ENCODE assay signal across 9 cellular contexts in genomic region chr11:96235725-96236124, GRCh38.
DNase-seq lines count a peak whose midpoint lies in the region; ATAC-seq, FAIRE-seq and TF ChIP-seq lines count a peak whose summit lies in the region.
"Had no signal": no experiment of that assay in that cellular context is flagged by ENCODE, and none has a peak within 500 bp of the region (broad histone marks: within the 10 kb centered on the region; RNA-seq: fewer than 3 reads in every experiment).

No MANE protein-coding gene starts in this region.

- ATAC-seq in GM18505 (IDR thresholded peaks at IDR 0.05; ENCODE audit: unreplicated experiment) (peak; percentile 90), GM21786 (IDR thresholded peaks at IDR 0.05; ENCODE audit: unreplicated experiment) (peak; percentile 96), omental fat pad (ENCODE audit: low FRiP score) (peak; percentile 42)

- peak; percentile 86 for DNase-seq in T-helper 2 cell treated with Interferon-gamma antibody and Interleukin-4, amounts not matched to agents 5 μg/mL and 100 μg/mL, for 36 hours (ENCODE audit: low spot score)
- DNase-seq in omental fat pad (ENCODE audit: low spot score), result no peak
- DNase-seq in urothelium cell line (ENCODE audit: low spot score), result no peak
- no peak for DNase-seq in NCI-H1105 treated with DMSO at 0.1 percent for 48 hours (lab: John Stamatoyannopoulos, UW)
- no peak for DNase-seq in A172 (ENCODE audit: low spot score)
- DNase-seq in NCI-H510A treated with DMSO at 0.1 percent for 48 hours (lab: John Stamatoyannopoulos, UW), result no peak

- no peak for TF ChIP-seq CTCF in omental fat pad (IDR thresholded peaks at IDR 0.05)

- H3K27ac Mint-ChIP-seq in T-helper 2 cell treated with Interferon-gamma antibody and Interleukin-4, amounts not matched to agents 5 μg/mL and 100 μg/mL, for 36 hours, result peak overlapping the region; percentile 84

- H3K9me3 Mint-ChIP-seq in T-helper 2 cell treated with Interferon-gamma antibody and Interleukin-4, amounts not matched to agents 5 μg/mL and 100 μg/mL, for 36 hours, result no peaks in the 10 kb centered on the region

- H3K27me3 Mint-ChIP-seq in T-helper 2 cell treated with Interferon-gamma antibody and Interleukin-4, amounts not matched to agents 5 μg/mL and 100 μg/mL, for 36 hours (ENCODE audit: low read depth), result no peaks in the 10 kb centered on the region

- peak overlapping the region; percentile 73 for H3K4me3 Mint-ChIP-seq in T-helper 2 cell treated with Interferon-gamma antibody and Interleukin-4, amounts not matched to agents 5 μg/mL and 100 μg/mL, for 36 hours

- H3K36me3 Mint-ChIP-seq in T-helper 2 cell treated with Interferon-gamma antibody and Interleukin-4, amounts not matched to agents 5 μg/mL and 100 μg/mL, for 36 hours (ENCODE audit: low read depth), result peaks cover 4% of the 10 kb centered on the region

- TF ChIP-seq POLR2A in GM18505 (IDR thresholded peaks at IDR 0.05; ENCODE audit: borderline replicate concordance, extremely low read depth, insufficient read depth, insufficient read length), result no peak

- FAIRE-seq in urothelium cell line (lab: Jason Lieb, UNC), result no peak
- FAIRE-seq: islet of Langerhans had no signal

- H3K4me1 Mint-ChIP-seq in T-helper 2 cell treated with Interferon-gamma antibody and Interleukin-4, amounts not matched to agents 5 μg/mL and 100 μg/mL, for 36 hours (ENCODE audit: low read depth), result peaks cover 43% of the 10 kb centered on the region

Comparison
In these comparisons a context has a peak if more than half of its experiments do, and no peak if none do; other contexts are left out.
1. ATAC-seq: peak in every context shown above with its lines; median percentile 96 in GM21786; 90 in GM18505; 42 in omental fat pad.